In genomic region chr7:129948877-129949291, GRCh38 we compare ENCODE assay signal across 8 cellular contexts. TPM values are rescaled to one million over a fixed set of nuclear protein-coding genes. Genes with fewer than 3 reads are reported as not detected.
A peak's percentile ranks its signal among the peaks of the same experiment; 100 is the strongest.
DNase-seq lines count a peak whose midpoint lies in the region; ATAC-seq and TF ChIP-seq lines count a peak whose summit lies in the region.

No MANE protein-coding gene starts in this region.

- H3K27ac ChIP-seq in SK-N-MC, result peak overlapping the region; percentile 97
- peak overlapping the region; percentile 51 to 89 for H3K27ac ChIP-seq in ovary
- peak overlapping the region; percentile 98 for H3K27ac ChIP-seq in thyroid gland

- no peak for TF ChIP-seq CTCF in LNCaP clone FGC (IDR thresholded peaks at IDR 0.05; ENCODE audit: control insufficient read depth, extremely low read depth, insufficient read depth)
- TF ChIP-seq CTCF in ovary (IDR thresholded peaks at IDR 0.05), result no peak
- TF ChIP-seq CTCF in thyroid gland (IDR thresholded peaks at IDR 0.05), result peak in 2 of 6 experiments; percentile 6 to 9

- H3K4me3 Mint-ChIP-seq in activated naive CD8-positive, alpha-beta T cell treated with anti-CD3 and anti-CD28 coated beads for 36 hours, result no peak overlapping the region

- intact Hi-C loops in Right ventricle myocardium superior (cut with DNase I) (no loop called here), ovary (cut with DNase I) (no loop called here), thyroid gland (cut with DNase I) (no loop called here)

- H3K9me3 Mint-ChIP-seq in activated naive CD8-positive, alpha-beta T cell treated with anti-CD3 and anti-CD28 coated beads for 36 hours, result peaks cover 2% of the 10 kb centered on the region

- WGBS in ovary, 3 donors, result 0 to 2% (median 1%) methylated on average over 10 of the region's 10 CpGs
- 2 to 3% methylated on average over 10 of the region's 10 CpGs for WGBS in thyroid gland, 2 donors

- ATAC-seq in GM21786 (IDR thresholded peaks at IDR 0.05; ENCODE audit: unreplicated experiment), result peak; percentile 55
- ATAC-seq in Right ventricle myocardium superior (ENCODE audit: poor library complexity), result peak; percentile 72

- DNase-seq in DMS79 treated with DMSO at 0.1 percent for 48 hours (lab: John Stamatoyannopoulos, UW) (peak; percentile 92), LNCaP clone FGC (ENCODE audit: low read depth) (peak; percentile 98), SK-N-MC (ENCODE audit: low read depth, low spot score) (peak; percentile 72), Right ventricle myocardium superior (peak; percentile 91), ovary (peak; percentile 85 to 89 (median 86)), thyroid gland (peak; percentile 92 to 94)
- peak; percentile 85 for DNase-seq in activated naive CD8-positive, alpha-beta T cell treated with anti-CD3 and anti-CD28 coated beads for 36 hours

- H3K4me1 ChIP-seq in ovary (ENCODE audit: insufficient read depth) (peaks cover 7% of the 10 kb centered on the region), thyroid gland (peaks cover 27 to 37% of the 10 kb centered on the region in 2 donors)

- peaks cover 29% of the 10 kb centered on the region for H3K4me1 Mint-ChIP-seq in activated naive CD8-positive, alpha-beta T cell treated with anti-CD3 and anti-CD28 coated beads for 36 hours

- no peaks in the 10 kb centered on the region for H3K27me3 Mint-ChIP-seq in activated naive CD8-positive, alpha-beta T cell treated with anti-CD3 and anti-CD28 coated beads for 36 hours

- TF ChIP-seq POLR2A in ovary (IDR thresholded peaks at IDR 0.05), result peak; percentile 36
- TF ChIP-seq POLR2A in thyroid gland (IDR thresholded peaks at IDR 0.05), result peak in 1 of 2 donors; percentile 69

- no peak overlapping the region for H3K27ac Mint-ChIP-seq in activated naive CD8-positive, alpha-beta T cell treated with anti-CD3 and anti-CD28 coated beads for 36 hours

- H3K9me3 ChIP-seq in SK-N-MC (ENCODE audit: low read depth, low read length) (no peaks in the 10 kb centered on the region), ovary (no peaks in the 10 kb centered on the region), thyroid gland (no peaks in the 10 kb centered on the region)

- H3K27me3 ChIP-seq in ovary (no peaks in the 10 kb centered on the region), thyroid gland (no peaks in the 10 kb centered on the region)

- peaks cover 15% of the 10 kb centered on the region for H3K36me3 Mint-ChIP-seq in activated naive CD8-positive, alpha-beta T cell treated with anti-CD3 and anti-CD28 coated beads for 36 hours

- peaks cover 14% of the 10 kb centered on the region; the same call in 1 of the 2 replicates for H3K36me3 ChIP-seq in SK-N-MC (ENCODE audit: insufficient read depth, low read length)
- H3K36me3 ChIP-seq in ovary, result no peaks in the 10 kb centered on the region
- no peaks in the 10 kb centered on the region for H3K36me3 ChIP-seq in thyroid gland

- H3K4me3 ChIP-seq in LNCaP clone FGC (ENCODE audit: low read depth, low read length) (peak overlapping the region; percentile 91), SK-N-MC (peak overlapping the region; percentile 93), ovary (peak overlapping the region; percentile 79), thyroid gland (replicated peaks in 1 of 3) (peak overlapping the region in 2 of 3 donors; percentile 12 to 94)

- H3K9ac ChIP-seq in SK-N-MC (ENCODE audit: insufficient read length), result peak overlapping the region; percentile 86

- TF ChIP-seq EP300 in ovary (IDR thresholded peaks at IDR 0.05), result no peak

RNA-seq across cellular contexts. Expression of gene UBE2H, which starts 3.9 kb away (rescaled TPM):
- total RNA-seq in activated naive CD8-positive, alpha-beta T cell treated with anti-CD3 and anti-CD28 coated beads for 36 hours, result 10 to 100 TPM; 15.7 to 16.9 TPM
- total RNA-seq in Right ventricle myocardium superior (96.8 TPM), ovary (100 to 1,000 TPM in 1 of 7 donors, 10 to 100 TPM in 6; 57.7 to 101 (median 64.7) TPM), thyroid gland (100 to 1,000 TPM in 3 of 4 donors, 10 to 100 TPM in 1; 97.7 to 156 (median 122) TPM)
- polyA plus RNA-seq in ovary, result 100 to 1,000 TPM in 1 of 2 donors, 10 to 100 TPM in 1; 38.1 to 149 TPM

Comparison
In these comparisons a context has a peak if more than half of its experiments do, and no peak if none do; other contexts are left out.
1. Peak in every context shown above with its lines: DNase-seq, ATAC-seq, H3K4me3 ChIP-seq and H3K27ac ChIP-seq.